ENCODE assay signal across 18 cellular contexts in the genomic region with DNA sequence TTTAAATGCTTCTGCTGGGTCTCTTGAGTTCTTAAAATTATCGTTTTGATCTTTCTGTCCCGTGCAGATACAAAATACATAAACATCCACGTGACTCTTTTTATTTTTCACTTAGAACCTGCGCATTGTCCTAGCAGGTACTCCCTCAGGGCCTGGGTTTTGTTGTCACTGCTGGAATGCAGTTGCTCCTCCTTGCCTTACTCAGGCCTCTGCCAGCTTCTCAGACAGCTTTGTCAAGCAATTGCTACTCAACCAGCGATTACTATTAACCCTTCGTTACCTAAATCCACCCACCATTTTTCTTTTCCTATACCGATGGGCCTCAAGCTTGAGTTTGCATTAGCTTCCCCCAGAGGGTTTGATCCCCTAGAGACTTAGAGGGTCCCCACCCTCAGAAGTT.
"Had no signal": no experiment of that assay in that cellular context is flagged by ENCODE, and none has a peak within 500 bp of the region (broad histone marks: within the 10 kb centered on the region; RNA-seq: fewer than 3 reads in every experiment).

No MANE protein-coding gene starts in this region.

- ATAC-seq: activated T-cell treated with anti-CD3 and anti-CD28 coated beads, Interleukin-2, amount 50 U/mL, for 72 hours; esophagus mucosa; gastrocnemius medialis; natural killer cell treated with Interleukin-12 subunit alpha and Interleukin-12 subunit beta and Interleukin-15 and Interleukin-18, amount 100 ng/mL, for 72 hours; stimulated activated naive B cell treated with anti-CD40 and anti-IgM and Interleukin-4, amounts not matched to agents 10 μg/mL and 1 μg/mL and 100 μg/mL, for 72 hours had no signal

- H3K36me3 Mint-ChIP-seq: natural killer cell treated with Interleukin-12 subunit alpha and Interleukin-12 subunit beta and Interleukin-15 and Interleukin-18, amount 100 ng/mL, for 72 hours; stimulated activated naive B cell treated with anti-CD40 and anti-IgM and Interleukin-4, amounts not matched to agents 10 μg/mL and 1 μg/mL and 100 μg/mL, for 72 hours had no signal

- H3K27me3 Mint-ChIP-seq: natural killer cell treated with Interleukin-12 subunit alpha and Interleukin-12 subunit beta and Interleukin-15 and Interleukin-18, amount 100 ng/mL, for 72 hours; stimulated activated naive B cell treated with anti-CD40 and anti-IgM and Interleukin-4, amounts not matched to agents 10 μg/mL and 1 μg/mL and 100 μg/mL, for 72 hours had no signal

- H3K4me1 Mint-ChIP-seq: stimulated activated naive B cell treated with anti-CD40 and anti-IgM and Interleukin-4, amounts not matched to agents 10 μg/mL and 1 μg/mL and 100 μg/mL, for 72 hours had no signal

- H3K4me3 Mint-ChIP-seq: activated T-cell treated with anti-CD3 and anti-CD28 coated beads, Interleukin-2, amount 50 U/mL, for 72 hours; natural killer cell treated with Interleukin-12 subunit alpha and Interleukin-12 subunit beta and Interleukin-15 and Interleukin-18, amount 100 ng/mL, for 72 hours; stimulated activated naive B cell treated with anti-CD40 and anti-IgM and Interleukin-4, amounts not matched to agents 10 μg/mL and 1 μg/mL and 100 μg/mL, for 72 hours had no signal

- H3K4me3 ChIP-seq: ascending aorta, gastrocnemius medialis had no signal

- H3K9me3 ChIP-seq: ascending aorta, gastrocnemius medialis had no signal

- H3K36me3 ChIP-seq: ascending aorta, gastrocnemius medialis had no signal

- H3K27ac ChIP-seq: ascending aorta, gastrocnemius medialis, VCaP had no signal

- H3K27me3 ChIP-seq: ascending aorta, gastrocnemius medialis had no signal

- H3K4me1 ChIP-seq: ascending aorta, gastrocnemius medialis had no signal

- DNase-seq: activated CD4-positive, CD25-positive, alpha-beta regulatory T cell treated with anti-CD3 and anti-CD28 coated beads, Interleukin-2, amount 50 U/mL, for 72 hours; activated effector memory CD4-positive, alpha-beta T cell treated with anti-CD3 and anti-CD28 coated beads, Interleukin-2, amount 50 U/mL, for 16 hours; activated naive CD4-positive, alpha-beta T cell treated with anti-CD3 and anti-CD28 coated beads, Interleukin-2, amount 50 U/mL, for 16 hours; activated T-cell treated with anti-CD3 and anti-CD28 coated beads, Interleukin-2, amount 50 U/mL, for 72 hours; cerebellar nuclear complex; cortex of kidney; effector CD4-positive, alpha-beta T cell; gastrocnemius medialis; head of caudate nucleus; occipital lobe; posterior cingulate gyrus; retina; stimulated activated naive B cell treated with anti-CD40 and anti-IgM and Interleukin-4, amounts not matched to agents 10 μg/mL and 1 μg/mL and 100 μg/mL, for 72 hours; T-helper 2 cell had no signal

- H3K27ac Mint-ChIP-seq: activated T-cell treated with anti-CD3 and anti-CD28 coated beads, Interleukin-2, amount 50 U/mL, for 72 hours; natural killer cell treated with Interleukin-12 subunit alpha and Interleukin-12 subunit beta and Interleukin-15 and Interleukin-18, amount 100 ng/mL, for 72 hours; stimulated activated naive B cell treated with anti-CD40 and anti-IgM and Interleukin-4, amounts not matched to agents 10 μg/mL and 1 μg/mL and 100 μg/mL, for 72 hours had no signal
